21 cellular contexts compared by ENCODE assay signal in the genomic region with DNA sequence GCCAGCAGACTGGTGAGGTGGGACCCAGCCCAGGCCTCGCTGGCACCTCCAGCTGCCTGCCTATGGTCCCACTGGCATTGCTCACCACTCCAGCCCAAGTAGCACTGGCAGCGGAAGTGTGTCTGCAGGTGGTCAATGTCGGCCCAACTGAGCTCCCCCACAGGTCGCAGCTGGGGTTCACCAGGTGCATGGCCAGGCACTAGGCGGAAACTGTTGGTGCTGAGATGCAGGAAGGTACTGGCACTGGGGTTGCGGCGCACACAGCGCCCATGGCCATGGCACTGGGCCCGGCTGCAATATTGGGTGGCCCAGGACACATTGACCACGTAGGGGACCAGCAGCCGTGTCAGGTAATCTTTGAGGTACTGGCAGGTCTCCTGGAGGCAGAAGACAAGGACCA. TPM values are rescaled to one million over a fixed set of nuclear protein-coding genes. Genes with fewer than 3 reads are reported as not detected.
DNase-seq lines count a peak whose midpoint lies in the region; ATAC-seq and TF ChIP-seq lines count a peak whose summit lies in the region.
"Had no signal": no experiment of that assay in that cellular context is flagged by ENCODE, and none has a peak within 500 bp of the region (broad histone marks: within the 10 kb centered on the region; RNA-seq: fewer than 3 reads in every experiment).

No MANE protein-coding gene starts in this region.

- POLR2A ChIA-PET in activated CD4-positive, alpha-beta memory T cell treated with anti-CD3 and anti-CD28 coated beads, Interleukin-2, amount 10 ng/mL, durations not matched to agents 7 days and 5 days (lab: Charles Lee), result interaction anchor here (1.5 to 31.7 kb wide), 3 partner anchors 19 to 26 kb away, joined by 6 to 704 read pairs (median 113); partner anchors contain the start of genes CYB561D2, HYAL3, IFRD2 and NAA80
- POLR2A ChIA-PET in activated CD4-positive, alpha-beta memory T cell treated with anti-CD3 and anti-CD28 coated beads for 36 hours (lab: Charles Lee), result interaction anchor here (1.4 to 2.2 kb wide), 2 partner anchors 10 to 18 kb away, joined by 4 to 7 read pairs; partner anchors contain the start of genes HYAL3, NAA80 and TUSC2

- TF ChIP-seq CTCF in thyroid gland (IDR thresholded peaks at IDR 0.05), result no peak

- no peak for DNase-seq in activated CD4-positive, alpha-beta memory T cell treated with anti-CD3 and anti-CD28 coated beads, Interleukin-2, amount 10 ng/mL, durations not matched to agents 7 days and 5 days
- DNase-seq in activated CD4-positive, alpha-beta memory T cell treated with anti-CD3 and anti-CD28 coated beads for 36 hours, result no peak
- DNase-seq in thyroid gland (no peak), germinal center (ENCODE audit: low spot score) (no peak)
- no peak for DNase-seq in activated effector memory CD4-positive, alpha-beta T cell treated with Interleukin-2 at 50 U/mL for 16 hours
- DNase-seq: activated CD4-positive, alpha-beta T cell treated with anti-CD3 and anti-CD28 coated beads for 1 hour; activated naive CD8-positive, alpha-beta T cell treated with anti-CD3 and anti-CD28 coated beads for 36 hours; CD8-positive, alpha-beta memory T cell; hippocampal formation; NCI-H2029 treated with DMSO at 0.1 percent for 48 hours; NCI-H774; SHP77; stimulated activated CD4-positive, alpha-beta T cell treated with anti-CD3 and anti-CD28 coated beads, Interleukin-15, amount 100 ng/mL, for 24 hours; testis had no signal

- peaks cover 61% of the 10 kb centered on the region for H3K4me1 Mint-ChIP-seq in activated CD4-positive, alpha-beta memory T cell treated with anti-CD3 and anti-CD28 coated beads, Interleukin-2, amount 10 ng/mL, durations not matched to agents 7 days and 5 days
- peaks cover 32% of the 10 kb centered on the region for H3K4me1 Mint-ChIP-seq in activated CD4-positive, alpha-beta memory T cell treated with anti-CD3 and anti-CD28 coated beads for 36 hours (ENCODE audit: low read depth)

- H3K27me3 ChIP-seq in duodenal mucosa (ENCODE audit: control insufficient read depth in 1 of 2, insufficient read depth in 2 of 2, low read length in 2 of 2), result no peaks in the 10 kb centered on the region
- H3K27me3 ChIP-seq in mucosa of stomach (ENCODE audit: control insufficient read depth, insufficient read depth, low read length), result no peaks in the 10 kb centered on the region
- no peaks in the 10 kb centered on the region for H3K27me3 ChIP-seq in thyroid gland
- H3K27me3 ChIP-seq: testis had no signal

- no peaks in the 10 kb centered on the region for H3K9me3 Mint-ChIP-seq in activated CD4-positive, alpha-beta memory T cell treated with anti-CD3 and anti-CD28 coated beads, Interleukin-2, amount 10 ng/mL, durations not matched to agents 7 days and 5 days
- H3K9me3 Mint-ChIP-seq in activated CD4-positive, alpha-beta memory T cell treated with anti-CD3 and anti-CD28 coated beads for 36 hours, result no peaks in the 10 kb centered on the region
- H3K9me3 Mint-ChIP-seq: activated naive CD8-positive, alpha-beta T cell treated with anti-CD3 and anti-CD28 coated beads for 36 hours; CD8-positive, alpha-beta memory T cell; T-helper 2 cell treated with Interferon-gamma antibody and Interleukin-4, amounts not matched to agents 5 μg/mL and 100 μg/mL, for 36 hours had no signal

- ATAC-seq in GM21717 (IDR thresholded peaks at IDR 0.05; ENCODE audit: unreplicated experiment), result no peak
- ATAC-seq: left lobe of liver had no signal

- CTCF ChIA-PET in activated CD4-positive, alpha-beta memory T cell treated with anti-CD3 and anti-CD28 coated beads, Interleukin-2, amount 10 ng/mL, durations not matched to agents 7 days and 5 days (lab: Charles Lee), result interaction anchor here (0.8 to 2.0 kb wide), 5 partner anchors 19 to 198 kb away, joined by 3 to 8 read pairs (median 3); partner anchors contain the start of genes HYAL3 and NAA80
- CTCF ChIA-PET in activated CD4-positive, alpha-beta memory T cell treated with anti-CD3 and anti-CD28 coated beads for 36 hours (lab: Charles Lee), result interaction anchor here (2.4 kb wide), 1 partner anchor 8 kb away, joined by 8 read pairs; no protein-coding TSS in a partner anchor

- WGBS in thyroid gland, 2 donors, result 76 to 100% methylated on average over 1 to 6 of the region's 11 CpGs

- H3K9ac ChIP-seq in duodenal mucosa (ENCODE audit: low read depth in 1 of 2, low read length in 2 of 2), result peak overlapping the region; percentile 51 to 60
- peak overlapping the region; percentile 64 for H3K9ac ChIP-seq in mucosa of stomach (ENCODE audit: low read length)

- no peak overlapping the region for H3K27ac ChIP-seq in duodenal mucosa (ENCODE audit: low read depth, low read length)
- H3K27ac ChIP-seq in thyroid gland, result peak overlapping the region in 2 of 3 donors; percentile 73 to 98
- H3K27ac ChIP-seq: 22Rv1, testis had no signal

- H3K36me3 Mint-ChIP-seq in activated CD4-positive, alpha-beta memory T cell treated with anti-CD3 and anti-CD28 coated beads, Interleukin-2, amount 10 ng/mL, durations not matched to agents 7 days and 5 days (ENCODE audit: low read depth), result peaks cover 4% of the 10 kb centered on the region
- no peaks in the 10 kb centered on the region for H3K36me3 Mint-ChIP-seq in activated CD4-positive, alpha-beta memory T cell treated with anti-CD3 and anti-CD28 coated beads for 36 hours

- no peak overlapping the region for H3K4me3 Mint-ChIP-seq in activated CD4-positive, alpha-beta memory T cell treated with anti-CD3 and anti-CD28 coated beads, Interleukin-2, amount 10 ng/mL, durations not matched to agents 7 days and 5 days
- no peak overlapping the region for H3K4me3 Mint-ChIP-seq in activated CD4-positive, alpha-beta memory T cell treated with anti-CD3 and anti-CD28 coated beads for 36 hours
- H3K4me3 Mint-ChIP-seq: activated naive CD8-positive, alpha-beta T cell treated with anti-CD3 and anti-CD28 coated beads for 36 hours; T-helper 2 cell treated with Interferon-gamma antibody and Interleukin-4, amounts not matched to agents 5 μg/mL and 100 μg/mL, for 36 hours had no signal

- H3K4me1 ChIP-seq in duodenal mucosa (ENCODE audit: control insufficient read depth in 1 of 2, insufficient read depth in 2 of 2, low read length in 2 of 2) (peaks cover 58 to 61% of the 10 kb centered on the region in 2 donors), mucosa of stomach (ENCODE audit: control insufficient read depth, insufficient read depth, low read length) (peaks cover 84% of the 10 kb centered on the region), thyroid gland (peaks cover 40 to 73% of the 10 kb centered on the region in 2 donors)

- peak overlapping the region; percentile 14 for H3K27ac Mint-ChIP-seq in activated CD4-positive, alpha-beta memory T cell treated with anti-CD3 and anti-CD28 coated beads, Interleukin-2, amount 10 ng/mL, durations not matched to agents 7 days and 5 days
- H3K27ac Mint-ChIP-seq in activated CD4-positive, alpha-beta memory T cell treated with anti-CD3 and anti-CD28 coated beads for 36 hours, result no peak overlapping the region
- H3K27ac Mint-ChIP-seq: activated naive CD8-positive, alpha-beta T cell treated with anti-CD3 and anti-CD28 coated beads for 36 hours; T-helper 2 cell treated with Interferon-gamma antibody and Interleukin-4, amounts not matched to agents 5 μg/mL and 100 μg/mL, for 36 hours had no signal

- TF ChIP-seq POLR2A in thyroid gland (IDR thresholded peaks at IDR 0.05), result no peak

- H3K36me3 ChIP-seq in duodenal mucosa (ENCODE audit: control insufficient read depth in 1 of 2, insufficient read depth in 2 of 2, low read length in 2 of 2), result peaks cover 8 to 19% of the 10 kb centered on the region in 2 donors
- H3K36me3 ChIP-seq in mucosa of stomach (ENCODE audit: control insufficient read depth, insufficient read depth, low read length), result peaks cover 14% of the 10 kb centered on the region
- peaks cover 7 to 21% of the 10 kb centered on the region in 2 donors for H3K36me3 ChIP-seq in thyroid gland

- H3K9me3 ChIP-seq in duodenal mucosa (ENCODE audit: control insufficient read depth in 1 of 2, low read length in 2 of 2) (no peaks in the 10 kb centered on the region), mucosa of stomach (ENCODE audit: control insufficient read depth, low read length) (no peaks in the 10 kb centered on the region), thyroid gland (no peaks in the 10 kb centered on the region)
- H3K9me3 ChIP-seq: testis had no signal

- no peaks in the 10 kb centered on the region for H3K27me3 Mint-ChIP-seq in activated CD4-positive, alpha-beta memory T cell treated with anti-CD3 and anti-CD28 coated beads, Interleukin-2, amount 10 ng/mL, durations not matched to agents 7 days and 5 days
- no peaks in the 10 kb centered on the region for H3K27me3 Mint-ChIP-seq in activated CD4-positive, alpha-beta memory T cell treated with anti-CD3 and anti-CD28 coated beads for 36 hours
- H3K27me3 Mint-ChIP-seq: activated naive CD8-positive, alpha-beta T cell treated with anti-CD3 and anti-CD28 coated beads for 36 hours had no signal

- intact Hi-C loops in activated CD4-positive, alpha-beta memory T cell treated with anti-CD3 and anti-CD28 coated beads for 36 hours (cut with micrococcal nuclease), result no loop called here
- intact Hi-C loops in thyroid gland (cut with DNase I), result no loop called here

- H3K4me3 ChIP-seq in duodenal mucosa (ENCODE audit: low read depth in 1 of 2, low read length in 2 of 2) (peak overlapping the region in 1 of 2 donors; percentile 32), mucosa of stomach (ENCODE audit: low read length) (no peak overlapping the region), thyroid gland (replicated peaks in 1 of 3) (no peak overlapping the region)
- H3K4me3 ChIP-seq: testis had no signal

RNA-seq across cellular contexts. Expression of gene HYAL2, which starts 4.4 kb away (rescaled TPM):
- total RNA-seq in activated CD4-positive, alpha-beta memory T cell treated with anti-CD3 and anti-CD28 coated beads, Interleukin-2, amount 10 ng/mL, durations not matched to agents 7 days and 5 days, result 1 to 10 TPM; 6.7 to 7.2 TPM
- 1 to 10 TPM; 4.8 to 5.7 TPM for total RNA-seq in activated CD4-positive, alpha-beta memory T cell treated with anti-CD3 and anti-CD28 coated beads for 36 hours
- total RNA-seq in thyroid gland, result 100 to 1,000 TPM; 133 to 206 (median 158) TPM

RNA-seq across cellular contexts. Expression of gene TUSC2, which starts 9.9 kb away (rescaled TPM):
- 10 to 100 TPM; 16.8 to 17.9 TPM for total RNA-seq in activated CD4-positive, alpha-beta memory T cell treated with anti-CD3 and anti-CD28 coated beads, Interleukin-2, amount 10 ng/mL, durations not matched to agents 7 days and 5 days
- 10 to 100 TPM; 18.7 to 19.7 TPM for total RNA-seq in activated CD4-positive, alpha-beta memory T cell treated with anti-CD3 and anti-CD28 coated beads for 36 hours
- total RNA-seq in thyroid gland, result 10 to 100 TPM; 28.7 to 63.7 (median 42.3) TPM

RNA-seq across cellular contexts. Expression of gene HYAL1, which starts 14.8 kb away (rescaled TPM):
- total RNA-seq in activated CD4-positive, alpha-beta memory T cell treated with anti-CD3 and anti-CD28 coated beads, Interleukin-2, amount 10 ng/mL, durations not matched to agents 7 days and 5 days, result under 1 TPM; 0.28 to 0.35 TPM
- under 1 TPM in 1 of 2 experiments, not detected in 1; 0.14 TPM for total RNA-seq in activated CD4-positive, alpha-beta memory T cell treated with anti-CD3 and anti-CD28 coated beads for 36 hours
- total RNA-seq in thyroid gland, result 10 to 100 TPM in 2 of 4 donors, 1 to 10 TPM in 2; 5.8 to 13.8 (median 9.7) TPM
- total RNA-seq: M059J had no signal

RNA-seq across cellular contexts. Expression of gene HYAL3, which starts 19.0 kb away (rescaled TPM):
- 10 to 100 TPM; 13.2 to 13.9 TPM for total RNA-seq in activated CD4-positive, alpha-beta memory T cell treated with anti-CD3 and anti-CD28 coated beads, Interleukin-2, amount 10 ng/mL, durations not matched to agents 7 days and 5 days
- total RNA-seq in activated CD4-positive, alpha-beta memory T cell treated with anti-CD3 and anti-CD28 coated beads for 36 hours, result 1 to 10 TPM; 2.5 to 4.0 TPM
- total RNA-seq in thyroid gland, result 1 to 10 TPM; 2.7 to 6.7 (median 3.8) TPM

RNA-seq across cellular contexts. Expression of gene NAA80, which starts 19.0 kb away (rescaled TPM):
- 10 to 100 TPM; 41.5 to 49.4 TPM for total RNA-seq in activated CD4-positive, alpha-beta memory T cell treated with anti-CD3 and anti-CD28 coated beads, Interleukin-2, amount 10 ng/mL, durations not matched to agents 7 days and 5 days
- total RNA-seq in activated CD4-positive, alpha-beta memory T cell treated with anti-CD3 and anti-CD28 coated beads for 36 hours, result 10 to 100 TPM; 18.8 to 19.6 TPM
- total RNA-seq in thyroid gland, result 10 to 100 TPM in 2 of 4 donors, 1 to 10 TPM in 2; 6.9 to 15.2 (median 10.8) TPM

Comparison
In these comparisons a context has a peak if more than half of its experiments do, and no peak if none do; other contexts are left out.
1. RNA of gene HYAL2, which starts 4.4 kb away (total RNA-seq): 133 to 206 TPM in thyroid gland; 6.7 to 7.2 TPM in activated CD4-positive, alpha-beta memory T cell treated with anti-CD3 and anti-CD28 coated beads, Interleukin-2, amount 10 ng/mL, durations not matched to agents 7 days and 5 days and 4.8 to 5.7 TPM in activated CD4-positive, alpha-beta memory T cell treated with anti-CD3 and anti-CD28 coated beads for 36 hours; every median in the first group is over 10 times any median in the second.
2. RNA of gene HYAL1, which starts 14.8 kb away (total RNA-seq): 5.8 to 13.8 TPM in thyroid gland; 0.28 to 0.35 TPM in activated CD4-positive, alpha-beta memory T cell treated with anti-CD3 and anti-CD28 coated beads, Interleukin-2, amount 10 ng/mL, durations not matched to agents 7 days and 5 days and 0.14 TPM in activated CD4-positive, alpha-beta memory T cell treated with anti-CD3 and anti-CD28 coated beads for 36 hours; every median in the first group is over 4 times any median in the second.